ENCODE assay signal across 8 cellular contexts in the genomic region with DNA sequence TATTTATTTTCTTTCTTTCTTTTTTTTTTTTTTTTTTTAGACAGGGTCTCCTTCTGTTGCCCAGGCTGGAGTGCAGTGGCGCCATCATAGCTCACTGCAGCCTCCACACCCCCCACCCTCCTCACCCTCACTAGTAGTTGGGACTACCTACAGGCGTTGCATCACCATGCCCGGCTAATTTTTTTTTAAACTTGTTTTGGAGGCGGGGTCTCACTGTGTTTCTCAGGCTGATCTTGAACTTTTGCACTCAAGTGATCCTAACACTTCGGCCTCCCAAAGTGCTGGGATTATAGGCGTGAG. TPM values are rescaled to one million over a fixed set of nuclear protein-coding genes. Genes with fewer than 3 reads are reported as not detected.
DNase-seq lines count a peak whose midpoint lies in the region; ATAC-seq, FAIRE-seq and TF ChIP-seq lines count a peak whose summit lies in the region.

No MANE protein-coding gene starts in this region.

- H3K9me3 ChIP-seq in ES-I3 (ENCODE audit: control insufficient read depth, insufficient read depth, low read length) (no peaks in the 10 kb centered on the region), GM12878 (replicated peaks; ENCODE audit: control insufficient read depth, insufficient read depth, low read length) (no peaks in the 10 kb centered on the region), lung (ENCODE audit: control insufficient read depth in 2 of 2, insufficient read depth in 1 of 2, low read length in 1 of 2) (no peaks in the 10 kb centered on the region)

- H3K4me2 ChIP-seq in GM12878 (ENCODE audit: control insufficient read depth, insufficient read depth), result peak overlapping the region; percentile 87

- H2AFZ ChIP-seq in GM12878 (ENCODE audit: control insufficient read depth, low read depth, low read length), result peak overlapping the region; percentile 81

- WGBS in GM12878 (ENCODE audit: insufficient coverage, insufficient replicate concordance, low lambda C conversion rate, missing lambda C conversion rate), result 16% methylated on average over 5 of the region's 6 CpGs
- WGBS in lung, 2 donors, result 11 to 14% methylated on average over 6 of the region's 6 CpGs

- H3K4me3 ChIP-seq in GM12878 (peak overlapping the region; percentile 69), lung (no peak overlapping the region)

- H3K79me2 ChIP-seq in GM12878 (ENCODE audit: control insufficient read depth, insufficient read depth, low read length), result no peaks in the 10 kb centered on the region

- DNase-seq in GM12878 (ENCODE audit: low read depth, low spot score) (no peak), lung (ENCODE audit: low spot score) (no peak), islet precursor cell (no peak), NCI-H2196 treated with DMSO at 0.1 percent for 48 hours (lab: John Stamatoyannopoulos, UW; ENCODE audit: unreplicated experiment) (no peak)
- DNase-seq in effector CD8-positive, alpha-beta T cell (lab: John Stamatoyannopoulos, UW), result no peak

- POLR2A ChIA-PET in GM12878 (lab: Charles Lee), result interaction anchor here (1.1 kb wide), 1 partner anchor 17 kb away, joined by 5 read pairs; no protein-coding TSS in a partner anchor

- H3K27ac ChIP-seq in GM12878 (ENCODE audit: control insufficient read depth, insufficient read depth), result no peak overlapping the region
- H3K27ac ChIP-seq in lung (ENCODE audit: low read depth in 1 of 2, low read length in 1 of 2), result peak overlapping the region; percentile 83 to 91

- in situ Hi-C loops in GM12878 (cut with MboI), result no loop called here

- no peak for TF ChIP-seq EP300 in GM12878 (IDR thresholded peaks at IDR 0.05; ENCODE audit: borderline replicate concordance in 1 of 2, control insufficient read depth in 1 of 2, low read depth in 2 of 2, low read length in 2 of 2)

- RAD21 ChIA-PET in GM12878 (lab: Charles Lee; ENCODE audit: unreplicated experiment), result interaction anchor here (1.3 to 1.7 kb wide), 2 partner anchors 20 to 142 kb away, joined by 3 read pairs; no protein-coding TSS in a partner anchor

- no peaks in the 10 kb centered on the region for H3K36me3 ChIP-seq in ES-I3 (ENCODE audit: insufficient read depth, low read length)
- no peaks in the 10 kb centered on the region for H3K36me3 ChIP-seq in GM12878 (ENCODE audit: control insufficient read depth in 2 of 2, insufficient read depth in 2 of 2, low read length in 1 of 2)
- no peaks in the 10 kb centered on the region for H3K36me3 ChIP-seq in lung (ENCODE audit: control insufficient read depth in 2 of 2, insufficient read depth in 2 of 2, low read length in 2 of 2)

- H4K20me1 ChIP-seq in GM12878 (ENCODE audit: control insufficient read depth, insufficient read depth), result no peaks in the 10 kb centered on the region

- H3K27me3 ChIP-seq in GM12878 (replicated peaks in 1 of 2; ENCODE audit: control insufficient read depth in 2 of 2, insufficient read depth in 2 of 2, low read length in 1 of 2) (peaks cover 2 to 5% of the 10 kb centered on the region in 2 experiments; a peak in 2 of 4 replicates), lung (ENCODE audit: control insufficient read depth, insufficient read depth) (no peaks in the 10 kb centered on the region)

- CTCF ChIA-PET in GM12878 (lab: Yijun Ruan, JAX), result interaction anchor here (0.5 to 1.9 kb wide), 4 partner anchors 142 to 1382 kb away, joined by 3 to 10 read pairs (median 4); no protein-coding TSS in a partner anchor

- H3K4me1 ChIP-seq in ES-I3 (ENCODE audit: insufficient read depth, low read length) (no peaks in the 10 kb centered on the region), GM12878 (ENCODE audit: control insufficient read depth, insufficient read depth, low read length) (no peaks in the 10 kb centered on the region), lung (ENCODE audit: control insufficient read depth in 2 of 2, insufficient read depth in 2 of 2, low read length in 2 of 2) (peaks cover 0 to 9% of the 10 kb centered on the region in 2 donors)

- peak overlapping the region; percentile 72 for H3K9ac ChIP-seq in ES-I3 (ENCODE audit: low read depth, low read length)
- peak overlapping the region; percentile 17; the same call in 1 of the 2 replicates for H3K9ac ChIP-seq in GM12878 (ENCODE audit: control insufficient read depth, insufficient read depth, low read length)

- no peak for TF ChIP-seq RAD21 in GM12878 (IDR thresholded peaks at IDR 0.05; ENCODE audit: insufficient read depth, low read depth, low read length)

- intact Hi-C loops in GM12878 (cut with micrococcal nuclease; ENCODE audit: unreplicated experiment), result loop anchor here (5.0 kb wide), 1 partner anchor 35 kb away; the partner anchor contains the start of gene GJA3

- TF ChIP-seq CTCF in GM12878 (IDR thresholded peaks at IDR 0.05 in 2 of 3, conservative IDR thresholded peaks at IDR 0.05 in 1 of 3; ENCODE audit: control insufficient read depth in 2 of 3, extremely low read depth in 1 of 3, insufficient read depth in 1 of 3, low read depth in 3 of 3, low read length in 3 of 3) (no peak), lung (IDR thresholded peaks at IDR 0.05; ENCODE audit: control extremely low read depth, extremely low read depth) (no peak)

- ATAC-seq in HG03354 (IDR thresholded peaks at IDR 0.05; ENCODE audit: poor library complexity, severe bottlenecking, unreplicated experiment), result peak; percentile 32
- peak; percentile 9 for ATAC-seq in GM12878
- peak; percentile 5 for ATAC-seq in lung (ENCODE audit: insufficient read depth, low FRiP score)
- no peak for ATAC-seq in HG02884 (IDR thresholded peaks at IDR 0.05; ENCODE audit: unreplicated experiment)

- BruUV-seq in GM12878 (replicated peaks; lab: Mats Ljungman, UMichigan), result no TSS peak

- no peak for TF ChIP-seq POLR2A in GM12878 (IDR thresholded peaks at IDR 0.05; ENCODE audit: low read depth, low read length)

- SMC1A ChIA-PET in GM12878 (lab: Charles Lee; ENCODE audit: uncharacterized antibody, unreplicated experiment), result no interaction called here

- no peak for FAIRE-seq in GM12878 (lab: Jason Lieb, UNC)

TF ChIP-seq in GM12878, 131 proteins besides CTCF, POLR2A, EP300 and RAD21 (continues in another document):
- TF ChIP-seq BCLAF1 (IDR thresholded peaks at IDR 0.05), result no peak
- no peak for TF ChIP-seq SREBF2 (IDR thresholded peaks at IDR 0.05; ENCODE audit: low read length)
- no peak for TF ChIP-seq RBBP5 (conservative IDR thresholded peaks at IDR 0.05)
- no peak for TF ChIP-seq SUZ12 (IDR thresholded peaks at IDR 0.05; ENCODE audit: unreplicated experiment)
- TF ChIP-seq FOS (IDR thresholded peaks at IDR 0.05; ENCODE audit: borderline replicate concordance, extremely low read depth, insufficient read length), result no peak
- TF ChIP-seq ZZZ3 (IDR thresholded peaks at IDR 0.05; ENCODE audit: control insufficient read depth, insufficient read length, low read depth), result no peak
- TF ChIP-seq HDAC6 (IDR thresholded peaks at IDR 0.05; ENCODE audit: unreplicated experiment), result no peak
- no peak for TF ChIP-seq SIN3A (IDR thresholded peaks at IDR 0.05; ENCODE audit: low read depth, low read length)
- TF ChIP-seq SP1 (IDR thresholded peaks at IDR 0.05; ENCODE audit: low read depth, low read length), result no peak
- no peak for TF ChIP-seq ETV6 (conservative IDR thresholded peaks at IDR 0.05 in 1 of 2, IDR thresholded peaks at IDR 0.05 in 1 of 2; ENCODE audit: borderline replicate concordance in 1 of 2, low read depth in 1 of 2)

RNA-seq across cellular contexts. Expression of gene GJA3, which starts 33.6 kb away (rescaled TPM):
- not detected in 2 replicates for total RNA-seq in GM12878 (2013; cell fraction: nucleolus; rRNA removed)
- total RNA-seq in GM12878 (2014; rRNA removed) (0.11 TPM in 1 of 2 replicates, not detected in the other), GM12878 (2014; rRNA removed; fragmentation: Illumina TruSeq; extraction: Trizol) (0.05 TPM in 1 of 2 replicates, not detected in the other), GM12878 (2021) (not detected in 2 replicates), lung (under 1 TPM in 1 of 2 donors, not detected in 1; 0.31 TPM)
- not detected for polyA plus RNA-seq in GM12878 (2011; ENCODE audit: low read depth)
- polyA plus RNA-seq in GM12878 (2011; rRNA removed) (0.08 and 0.17 TPM in 2 replicates), GM12878 (2014; fragmentation: Illumina TruSeq; extraction: Trizol) (0.04 TPM in 1 of 2 replicates, not detected in the other), GM12878 (2014; fragmentation: Nextera tagmentation; extraction: Ambion mirVana) (not detected), GM12878 (2014; rRNA removed) (0.03 TPM in 2 replicates), GM12878 (2016; fragmentation: Nextera tagmentation; extraction: Ambion mirVana) (under 1 TPM in 1 of 2 experiments, not detected in 1; 0.03 TPM), lung (under 1 TPM; 0.02 to 0.03 TPM)
- 0.07 and 0.12 TPM in 2 replicates for polyA plus RNA-seq in GM12878 (2011; cell fraction: cytosol; rRNA removed)
- polyA plus RNA-seq in GM12878 (2011; cell fraction: nucleus; rRNA removed), result 0.07 and 0.10 TPM in 2 replicates
- polyA plus RNA-seq in GM12878 (2012), result 0.08 and 0.13 TPM in 2 replicates
- 0.07 and 0.26 TPM in 2 replicates for polyA minus RNA-seq in GM12878 (2011; rRNA and poly(A)+ RNA removed)
- not detected in 2 replicates for polyA minus RNA-seq in GM12878 (2011; cell fraction: cytosol; rRNA and poly(A)+ RNA removed)
- polyA minus RNA-seq in GM12878 (2011; cell fraction: nucleus; rRNA and poly(A)+ RNA removed), result under 0.01 TPM in 1 of 2 replicates, not detected in the other
